In the genomic region with DNA sequence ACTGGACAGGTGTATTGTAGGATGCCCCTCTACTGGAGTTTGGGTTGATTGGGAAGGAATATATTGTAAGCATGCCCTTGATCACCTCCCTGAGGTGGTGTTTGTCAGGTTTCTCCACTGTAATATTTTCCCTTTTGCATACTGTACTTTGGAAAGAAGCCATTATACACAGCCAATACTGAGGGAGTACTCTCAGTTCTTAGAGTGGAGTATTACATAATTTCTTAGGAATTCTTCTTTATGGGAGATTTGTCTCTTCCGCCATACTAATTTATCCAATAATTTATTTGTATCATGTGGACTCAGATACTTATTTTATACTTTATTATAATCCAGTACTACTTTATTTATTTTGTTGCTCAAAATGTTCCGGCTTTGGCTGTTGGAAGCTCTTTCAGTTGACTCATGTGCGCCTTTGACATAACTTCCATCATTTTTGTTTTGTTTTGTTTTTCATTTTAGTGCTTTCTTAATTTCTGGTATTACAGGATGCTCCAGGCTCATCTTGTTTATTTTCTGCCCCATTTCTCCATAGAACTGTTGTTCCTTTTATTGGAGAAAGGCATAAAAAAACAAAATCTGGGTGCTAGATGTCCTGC, we compare ENCODE assay signal across 21 cellular contexts. TPM values are rescaled to one million over a fixed set of nuclear protein-coding genes. Genes with fewer than 3 reads are reported as not detected.
DNase-seq lines count a peak whose midpoint lies in the region; ATAC-seq, FAIRE-seq and TF ChIP-seq lines count a peak whose summit lies in the region.
"Had no signal": no experiment of that assay in that cellular context is flagged by ENCODE, and none has a peak within 500 bp of the region (broad histone marks: within the 10 kb centered on the region; RNA-seq: fewer than 3 reads in every experiment).

No MANE protein-coding gene starts in this region.

- no peaks in the 10 kb centered on the region for H3K9me3 ChIP-seq in gastrocnemius medialis
- H3K9me3 ChIP-seq: prostate gland had no signal

- H3K4me3 ChIP-seq in LNCaP clone FGC (ENCODE audit: low read depth, low read length) (peak overlapping the region; percentile 25), gastrocnemius medialis (peak overlapping the region in 1 of 4 donors; percentile 2)
- H3K4me3 ChIP-seq: adrenal gland, prostate gland, skin epidermis had no signal

- H3K4me1 ChIP-seq in gastrocnemius medialis = peaks cover 78 to 82% of the 10 kb centered on the region in 2 donors

- TF ChIP-seq CTCF in LNCaP clone FGC (IDR thresholded peaks at IDR 0.05; ENCODE audit: control insufficient read depth, extremely low read depth, insufficient read depth) = no peak
- no peak for TF ChIP-seq CTCF in gastrocnemius medialis (IDR thresholded peaks at IDR 0.05 in 4 of 5, conservative IDR thresholded peaks at IDR 0.05 in 1 of 5)

- no peak for TF ChIP-seq POLR2A in gastrocnemius medialis (IDR thresholded peaks at IDR 0.05)
- no peak for TF ChIP-seq POLR2A in H54 (IDR thresholded peaks at IDR 0.05; ENCODE audit: low read depth, low read length)

- H3K27ac ChIP-seq in gastrocnemius medialis = peak overlapping the region in 3 of 4 donors; percentile 2 to 36 (median 32)
- H3K27ac ChIP-seq: adrenal gland, skin epidermis had no signal

- no peaks in the 10 kb centered on the region for H3K27me3 ChIP-seq in gastrocnemius medialis
- H3K27me3 ChIP-seq: adrenal gland had no signal

- DNase-seq in LNCaP clone FGC (ENCODE audit: low read depth) (peak; percentile 84), astrocyte of the hippocampus (ENCODE audit: low read depth, low spot score) (peak; percentile 13), left colon (no peak), gastrocnemius medialis (no peak), H54 (ENCODE audit: insufficient read length, low spot score) (no peak)
- DNase-seq: activated CD4-positive, alpha-beta T cell treated with anti-CD3 and anti-CD28 coated beads, Interleukin-2, amount 10 ng/mL, durations not matched to agents 24 days and 14 days; adrenal gland; AML-193; H7; Karpas-422; kidney; NCI-H1092 treated with DMSO at 0.1 percent for 48 hours; NCI-H2081 treated with DMSO at 0.1 percent for 48 hours; NCI-H524 treated with DMSO at 0.1 percent for 48 hours; SHP77; stimulated activated CD4-positive, alpha-beta T cell treated with anti-CD3 and anti-CD28 coated beads, Interleukin-4, amount 100 ng/mL, for 1 hour had no signal

- intact Hi-C loops in left colon (cut with DNase I, micrococcal nuclease) = no loop called here
- intact Hi-C loops in gastrocnemius medialis (cut with DNase I; ENCODE audit: low total_unique reads) = no loop called here

- in situ Hi-C loops in gastrocnemius medialis (cut with MboI; ENCODE audit: low sequenced_read_pairs in 4 of 4) = no loop called here

- H3K36me3 ChIP-seq in gastrocnemius medialis = no peaks in the 10 kb centered on the region
- H3K36me3 ChIP-seq: adrenal gland, prostate gland had no signal

- peak; percentile 76 for ATAC-seq in left colon
- no peak for ATAC-seq in gastrocnemius medialis
- ATAC-seq in activated CD4-positive, CD25-positive, alpha-beta regulatory T cell treated with anti-CD3 and anti-CD28 coated beads, Interleukin-2, amount 50 U/mL, for 24 hours = no peak
- ATAC-seq in HG03521 (IDR thresholded peaks at IDR 0.05; ENCODE audit: unreplicated experiment) = no peak
- ATAC-seq: esophagus mucosa had no signal

- FAIRE-seq in H54 (lab: Jason Lieb, UNC) = no peak
- FAIRE-seq: kidney had no signal

RNA-seq across cellular contexts. Expression of a gene that starts 29.7 kb away (rescaled TPM):
- total RNA-seq in left colon (10 to 100 TPM; 38.7 to 57.7 TPM), gastrocnemius medialis (10 to 100 TPM; 29.1 to 81.1 (median 48.9) TPM)

Comparison
In these comparisons a context has a peak if more than half of its experiments do, and no peak if none do; other contexts are left out.
1. DNase-seq: peak in LNCaP clone FGC (single experiment) and astrocyte of the hippocampus (single experiment); none in left colon (0 of 2), gastrocnemius medialis (0 of 2) and H54 (single experiment).